19 cellular contexts compared by ENCODE assay signal in the genomic region with DNA sequence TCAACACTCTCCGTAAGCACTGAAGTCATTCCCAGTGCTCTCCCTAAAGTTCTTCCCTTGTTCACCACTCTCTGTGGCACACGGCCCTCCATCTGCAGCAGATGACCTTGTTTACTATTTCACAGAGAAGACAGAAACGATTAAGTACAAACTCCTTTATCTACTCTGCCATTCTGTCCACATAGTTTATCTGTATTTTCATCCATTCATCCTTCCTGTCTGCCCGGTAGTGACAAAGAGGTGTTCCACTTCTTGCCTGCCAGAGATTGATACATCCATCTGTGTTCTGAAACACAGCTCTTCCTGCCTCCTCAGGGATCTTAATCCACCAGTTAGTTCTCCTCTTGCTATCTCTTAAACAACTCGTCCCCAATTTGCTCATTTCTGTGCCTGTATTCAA.
"Had no signal": no experiment of that assay in that cellular context is flagged by ENCODE, and none has a peak within 500 bp of the region (broad histone marks: within the 10 kb centered on the region; RNA-seq: fewer than 3 reads in every experiment).

No MANE protein-coding gene starts in this region.

- H3K27me3 Mint-ChIP-seq: memory B cell, type B pancreatic cell had no signal

- H3K27ac Mint-ChIP-seq: memory B cell; mesothelial cell of epicardium; nephron; stimulated activated effector memory CD8-positive, alpha-beta T cell treated with anti-CD3 and anti-CD28 coated beads, Interleukin-12 subunit alpha, Interleukin-12 subunit beta, amount 100 ng/mL, for 72 hours; type B pancreatic cell had no signal

- H3K9me3 ChIP-seq: psoas muscle, right lobe of liver, suprapubic skin, thyroid gland, vagina had no signal

- H3K27ac ChIP-seq: psoas muscle, right lobe of liver, suprapubic skin, thyroid gland, vagina had no signal

- H3K4me3 Mint-ChIP-seq: memory B cell; mesothelial cell of epicardium; nephron; stimulated activated effector memory CD8-positive, alpha-beta T cell treated with anti-CD3 and anti-CD28 coated beads, Interleukin-12 subunit alpha, Interleukin-12 subunit beta, amount 100 ng/mL, for 72 hours; type B pancreatic cell had no signal

- ATAC-seq: left lobe of liver; psoas muscle; right lobe of liver; stimulated activated naive CD8-positive, alpha-beta T cell treated with anti-CD3 and anti-CD28 coated beads, Interleukin-15, Interleukin-2, amounts not matched to agents 100 U/mL and 50 U/mL, for 24 hours had no signal

- DNase-seq: foreskin melanocyte; head of caudate nucleus; hippocampal formation; kidney glomerular epithelial cell; psoas muscle; retina; right lobe of liver; stimulated activated CD4-positive, alpha-beta T cell treated with anti-CD3 and anti-CD28 coated beads, Interleukin-4, amount 100 ng/mL, for 1 hour; stimulated activated CD8-positive, alpha-beta memory T cell treated with anti-CD3 and anti-CD28 coated beads, Interleukin-4, amount 100 ng/mL, for 48 hours; stimulated activated naive CD8-positive, alpha-beta T cell treated with anti-CD3 and anti-CD28 coated beads, Interleukin-15, Interleukin-2, amounts not matched to agents 100 U/mL and 50 U/mL, for 24 hours; thyroid gland had no signal

- H3K4me3 ChIP-seq: psoas muscle, right lobe of liver, suprapubic skin, thyroid gland, vagina had no signal

- H3K4me1 ChIP-seq: psoas muscle, right lobe of liver, suprapubic skin, vagina had no signal

- H3K4me1 Mint-ChIP-seq: mesothelial cell of epicardium, nephron had no signal

- H3K27me3 ChIP-seq: right lobe of liver, suprapubic skin, thyroid gland, vagina had no signal

- H3K36me3 ChIP-seq: thyroid gland had no signal

- H3K9me3 Mint-ChIP-seq: memory B cell; mesothelial cell of epicardium; nephron; stimulated activated effector memory CD8-positive, alpha-beta T cell treated with anti-CD3 and anti-CD28 coated beads, Interleukin-12 subunit alpha, Interleukin-12 subunit beta, amount 100 ng/mL, for 72 hours; type B pancreatic cell had no signal
